ENCODE assay signal across 15 cellular contexts in genomic region chr15:38048001-38048455, GRCh38.
DNase-seq lines count a peak whose midpoint lies in the region; ATAC-seq and TF ChIP-seq lines count a peak whose summit lies in the region.
"Had no signal": no experiment of that assay in that cellular context is flagged by ENCODE, and none has a peak within 500 bp of the region (broad histone marks: within the 10 kb centered on the region; RNA-seq: fewer than 3 reads in every experiment).

No MANE protein-coding gene starts in this region.

- peaks cover 19% of the 10 kb centered on the region for H3K4me1 ChIP-seq in PC-3 (ENCODE audit: insufficient read depth, low read length)
- H3K4me1 ChIP-seq: uterus had no signal

- no peak for TF ChIP-seq CTCF in PC-3 (conservative IDR thresholded peaks at IDR 0.05; ENCODE audit: low read depth, low read length)

- no peaks in the 10 kb centered on the region for H4K20me1 ChIP-seq in PC-3 (ENCODE audit: low read length)

- no peaks in the 10 kb centered on the region for H3K27me3 ChIP-seq in PC-3 (ENCODE audit: low read length)
- H3K27me3 ChIP-seq: esophagus squamous epithelium, MG63, uterus had no signal

- no TSS peak for BruUV-seq in PC-3 (replicated peaks; lab: Mats Ljungman, UMichigan)

- no peaks in the 10 kb centered on the region for H3K36me3 ChIP-seq in PC-3 (ENCODE audit: low read depth, low read length)
- H3K36me3 ChIP-seq: esophagus squamous epithelium, MG63, uterus had no signal

- no peak overlapping the region for H3K27ac Mint-ChIP-seq in activated T-cell treated with anti-CD3 and anti-CD28 coated beads, Interleukin-2, amount 50 U/mL, for 72 hours
- no peak overlapping the region for H3K27ac Mint-ChIP-seq in T-helper 17 cell
- H3K27ac Mint-ChIP-seq: activated CD4-positive, alpha-beta memory T cell treated with anti-CD3 and anti-CD28 coated beads, Interleukin-2, amount 10 ng/mL, durations not matched to agents 7 days and 5 days; activated naive CD8-positive, alpha-beta T cell had no signal

- no peak overlapping the region for H3K27ac ChIP-seq in PC-3 (ENCODE audit: low read length)
- H3K27ac ChIP-seq: esophagus squamous epithelium, uterus had no signal

- ATAC-seq in activated T-cell treated with anti-CD3 and anti-CD28 coated beads, Interleukin-2, amount 50 U/mL, for 72 hours (replicated peaks in 1 of 2), result peak; percentile 76 to 82
- ATAC-seq in HG02763 (IDR thresholded peaks at IDR 0.05; ENCODE audit: unreplicated experiment) (peak; percentile 63), HG03558 (IDR thresholded peaks at IDR 0.05; ENCODE audit: extremely low read depth, unreplicated experiment) (peak; percentile 57), T-helper 17 cell (no peak), PC-3 (no peak)
- ATAC-seq: Panc1 had no signal

- H3K4me2 ChIP-seq in PC-3 (ENCODE audit: low read length), result no peak overlapping the region

- no peaks in the 10 kb centered on the region for H3F3A ChIP-seq in PC-3 (ENCODE audit: low read length, unreplicated experiment)

- H2AFZ ChIP-seq in PC-3 (ENCODE audit: low read length), result no peak overlapping the region

- intact Hi-C loops in PC-3 (cut with micrococcal nuclease), result no loop called here

- no peak overlapping the region for H3K9ac ChIP-seq in PC-3 (ENCODE audit: low read length)

- no peak overlapping the region for H3K4me3 ChIP-seq in PC-3 (ENCODE audit: low read length)
- H3K4me3 ChIP-seq: esophagus squamous epithelium, MG63, uterus had no signal

- CTCF ChIA-PET in PC-3 (lab: Charles Lee), result no interaction called here

- H3K9me2 ChIP-seq in PC-3 (replicated peaks; ENCODE audit: low read length), result no peaks in the 10 kb centered on the region

- no peak overlapping the region for H3K4me3 Mint-ChIP-seq in activated T-cell treated with anti-CD3 and anti-CD28 coated beads, Interleukin-2, amount 50 U/mL, for 72 hours
- H3K4me3 Mint-ChIP-seq in T-helper 17 cell, result no peak overlapping the region
- H3K4me3 Mint-ChIP-seq: activated CD4-positive, alpha-beta memory T cell treated with anti-CD3 and anti-CD28 coated beads, Interleukin-2, amount 10 ng/mL, durations not matched to agents 7 days and 5 days; activated naive CD8-positive, alpha-beta T cell had no signal

- H3K9me3 ChIP-seq in T-helper 17 cell (ENCODE audit: control insufficient read depth, low read length, poor library complexity, severe bottlenecking) (no peaks in the 10 kb centered on the region), PC-3 (ENCODE audit: low read length) (no peaks in the 10 kb centered on the region)
- H3K9me3 ChIP-seq: esophagus squamous epithelium, MG63, uterus had no signal

- H3K4me1 Mint-ChIP-seq in activated T-cell treated with anti-CD3 and anti-CD28 coated beads, Interleukin-2, amount 50 U/mL, for 72 hours (ENCODE audit: low read depth), result no peaks in the 10 kb centered on the region
- H3K4me1 Mint-ChIP-seq in T-helper 17 cell, result peaks cover 4% of the 10 kb centered on the region

- no peak for DNase-seq in activated T-cell treated with anti-CD3 and anti-CD28 coated beads, Interleukin-2, amount 50 U/mL, for 72 hours
- DNase-seq in activated T-cell treated with anti-CD3 and anti-CD28 coated beads, Interleukin-2, amount 50 U/mL, for 48 hours, result no peak
- DNase-seq in T-helper 17 cell (no peak), PC-3 (no peak), NCI-H774 (lab: John Stamatoyannopoulos, UW) (no peak)
- no peak for DNase-seq in stimulated activated naive CD4-positive, alpha-beta T cell (lab: John Stamatoyannopoulos, UW)
- DNase-seq: activated CD4-positive, alpha-beta memory T cell treated with anti-CD3 and anti-CD28 coated beads, Interleukin-2, amount 10 ng/mL, durations not matched to agents 7 days and 5 days; esophagus squamous epithelium; MG63; stimulated activated CD4-positive, alpha-beta T cell treated with anti-CD3 and anti-CD28 coated beads, Interleukin-15, amount 100 ng/mL, for 24 hours; uterus had no signal

- H3K79me2 ChIP-seq in PC-3 (ENCODE audit: low read length), result no peaks in the 10 kb centered on the region

- H3K36me3 Mint-ChIP-seq in activated T-cell treated with anti-CD3 and anti-CD28 coated beads, Interleukin-2, amount 50 U/mL, for 72 hours (ENCODE audit: insufficient read depth in 2 of 2), result no peaks in the 10 kb centered on the region
- H3K36me3 Mint-ChIP-seq in T-helper 17 cell (ENCODE audit: low read depth), result no peaks in the 10 kb centered on the region
- H3K36me3 Mint-ChIP-seq: activated naive CD8-positive, alpha-beta T cell had no signal

- peaks cover 22% of the 10 kb centered on the region for H3K27me3 Mint-ChIP-seq in activated T-cell treated with anti-CD3 and anti-CD28 coated beads, Interleukin-2, amount 50 U/mL, for 72 hours (ENCODE audit: low read depth)
- H3K27me3 Mint-ChIP-seq in T-helper 17 cell, result peaks cover 1% of the 10 kb centered on the region
- H3K27me3 Mint-ChIP-seq: activated naive CD8-positive, alpha-beta T cell had no signal

- POLR2A ChIA-PET in PC-3 (lab: Charles Lee; ENCODE audit: unreplicated experiment), result no interaction called here

- H3K9me3 Mint-ChIP-seq in activated T-cell treated with anti-CD3 and anti-CD28 coated beads, Interleukin-2, amount 50 U/mL, for 72 hours, result peaks cover 0 to 3% of the 10 kb centered on the region in 2 donors
- H3K9me3 Mint-ChIP-seq: activated CD4-positive, alpha-beta memory T cell treated with anti-CD3 and anti-CD28 coated beads, Interleukin-2, amount 10 ng/mL, durations not matched to agents 7 days and 5 days had no signal

Comparison
In these comparisons a context has a peak if more than half of its experiments do, and no peak if none do; other contexts are left out.
1. ATAC-seq: peak in activated T-cell treated with anti-CD3 and anti-CD28 coated beads, Interleukin-2, amount 50 U/mL, for 72 hours (2 of 2), HG02763 (single experiment) and HG03558 (single experiment); none in T-helper 17 cell (single experiment) and PC-3 (single experiment).